In genomic region chr10:110912374-110912773, GRCh38 we compare ENCODE assay signal across 18 cellular contexts. TPM values are rescaled to one million over a fixed set of nuclear protein-coding genes. Genes with fewer than 3 reads are reported as not detected.
A peak's percentile ranks its signal among the peaks of the same experiment; 100 is the strongest.
DNase-seq lines count a peak whose midpoint lies in the region; TF ChIP-seq lines count a peak whose summit lies in the region.
"Had no signal": no experiment of that assay in that cellular context is flagged by ENCODE, and none has a peak within 500 bp of the region (broad histone marks: within the 10 kb centered on the region; RNA-seq: fewer than 3 reads in every experiment).

No MANE protein-coding gene starts in this region.

- no peak overlapping the region for H3K9ac ChIP-seq in adipocyte (ENCODE audit: low read length)

- POLR2A ChIA-PET in AG04450 (lab: Yijun Ruan, JAX): interaction anchor here (0.7 to 1.4 kb wide), 3 partner anchors 10 to 109 kb away, joined by 3 to 9 read pairs (median 4); partner anchors contain the start of gene PDCD4

- H3K4me1 ChIP-seq in adipocyte (ENCODE audit: control insufficient read depth, insufficient read depth, low read length) (peaks cover 29% of the 10 kb centered on the region), left ventricle myocardium inferior (peaks cover 9% of the 10 kb centered on the region)
- H3K4me1 ChIP-seq: ascending aorta had no signal

- H3K27me3 ChIP-seq in AG04450 (ENCODE audit: control insufficient read depth, insufficient read depth, low read length) (no peaks in the 10 kb centered on the region), adipocyte (replicated peaks; ENCODE audit: control insufficient read depth, insufficient read depth, low read length) (no peaks in the 10 kb centered on the region), left ventricle myocardium inferior (ENCODE audit: low read depth) (no peaks in the 10 kb centered on the region)
- H3K27me3 ChIP-seq: ascending aorta, left lung, ovary, sigmoid colon, suprapubic skin had no signal

- H3K27ac ChIP-seq in AG04450 (ENCODE audit: low read depth, low read length) (peak overlapping the region; percentile 48), left ventricle myocardium inferior (replicated peaks) (no peak overlapping the region)
- H3K27ac ChIP-seq: ascending aorta, left lung, ovary, sigmoid colon, suprapubic skin had no signal

- H3K36me3 ChIP-seq in adipocyte (ENCODE audit: control insufficient read depth, insufficient read depth, low read length, severe bottlenecking) (no peaks in the 10 kb centered on the region), left ventricle myocardium inferior (no peaks in the 10 kb centered on the region)
- H3K36me3 ChIP-seq: ascending aorta, left lung, ovary, sigmoid colon had no signal

- TF ChIP-seq CTCF in AG04450 (IDR thresholded peaks at IDR 0.05; ENCODE audit: low read depth, low read length) (no peak), left ventricle myocardium inferior (IDR thresholded peaks at IDR 0.05; ENCODE audit: borderline replicate concordance) (no peak)

- CTCF ChIA-PET in AG04450 (lab: Charles Lee): interaction anchor here (1.1 to 1.4 kb wide), 2 partner anchors 16 to 19 kb away, joined by 4 to 6 read pairs; no protein-coding TSS in a partner anchor

- DNase-seq in AG04450 (ENCODE audit: low read depth, low spot score) (peak; percentile 42), HCEC 1CT (peak; percentile 86), adipocyte (ENCODE audit: low read depth) (peak; percentile 80), fibroblast of the conjunctiva (ENCODE audit: low read depth) (peak; percentile 29), SHP77 treated with DMSO at 0.1 percent for 48 hours (lab: John Stamatoyannopoulos, UW) (no peak), NCI-H446 treated with DMSO at 0.1 percent for 48 hours (lab: John Stamatoyannopoulos, UW) (no peak), left ventricle myocardium inferior (no peak)
- DNase-seq in activated CD8-positive, alpha-beta memory T cell treated with anti-CD3 and anti-CD28 coated beads, Interleukin-2, amount 50 U/mL, for 4 hours: no peak
- DNase-seq: activated CD8-positive, alpha-beta memory T cell treated with anti-CD3 and anti-CD28 coated beads for 24 hours; foreskin melanocyte; left lung; NCI-H774; ovary; sigmoid colon; stimulated activated CD4-positive, alpha-beta T cell treated with anti-CD3 and anti-CD28 coated beads, Interleukin-4, amount 100 ng/mL, for 1 hour; T-helper 1 cell had no signal

- H3K9me3 ChIP-seq in AG04450 (ENCODE audit: control insufficient read depth, insufficient read depth, low read length) (no peaks in the 10 kb centered on the region), adipocyte (ENCODE audit: control insufficient read depth, low read length) (no peaks in the 10 kb centered on the region), left ventricle myocardium inferior (replicated peaks) (no peaks in the 10 kb centered on the region)
- H3K9me3 ChIP-seq: ascending aorta, left lung, ovary, sigmoid colon, suprapubic skin had no signal

- H3K4me3 ChIP-seq in AG04450 (ENCODE audit: low read depth, low read length) (no peak overlapping the region), adipocyte (ENCODE audit: low read length) (no peak overlapping the region), left ventricle myocardium inferior (no peak overlapping the region)
- H3K4me3 ChIP-seq: ascending aorta, left lung, ovary, sigmoid colon, suprapubic skin had no signal

- intact Hi-C loops in left ventricle myocardium inferior (cut with micrococcal nuclease): no loop called here

RNA-seq across cellular contexts. Expression of gene BBIP1, which starts 6.6 kb away (rescaled TPM):
- 29.9 and 41.5 TPM in 2 replicates for polyA plus RNA-seq in AG04450 (2011; rRNA removed)
- polyA minus RNA-seq in AG04450 (2011; rRNA and poly(A)+ RNA removed): 5.9 and 16.3 TPM in 2 replicates
- total RNA-seq in left ventricle myocardium inferior: 25.1 TPM

RNA-seq across cellular contexts. Expression of gene SHOC2, which starts 7.0 kb away (rescaled TPM):
- polyA plus RNA-seq in AG04450 (2011; rRNA removed): 26.9 and 33.3 TPM in 2 replicates
- polyA minus RNA-seq in AG04450 (2011; rRNA and poly(A)+ RNA removed): 26.6 and 45.4 TPM in 2 replicates
- total RNA-seq in left ventricle myocardium inferior: 47.9 TPM

RNA-seq across cellular contexts. Expression of gene PDCD4, which starts 40.6 kb away (rescaled TPM):
- polyA plus RNA-seq in AG04450 (2011; rRNA removed): 66.0 and 95.4 TPM in 2 replicates
- 29.4 and 55.6 TPM in 2 replicates for polyA minus RNA-seq in AG04450 (2011; rRNA and poly(A)+ RNA removed)
- total RNA-seq in left ventricle myocardium inferior: 86.5 TPM

Comparison
In these comparisons a context has a peak if more than half of its experiments do, and no peak if none do; other contexts are left out.
1. DNase-seq: peak in AG04450 (single experiment), HCEC 1CT (single experiment), adipocyte (single experiment) and fibroblast of the conjunctiva (single experiment); none in SHP77 treated with DMSO at 0.1 percent for 48 hours (single experiment), activated CD8-positive, alpha-beta memory T cell treated with anti-CD3 and anti-CD28 coated beads, Interleukin-2, amount 50 U/mL, for 4 hours (single experiment), NCI-H446 treated with DMSO at 0.1 percent for 48 hours (single experiment) and left ventricle myocardium inferior (single experiment).